In the genomic region with DNA sequence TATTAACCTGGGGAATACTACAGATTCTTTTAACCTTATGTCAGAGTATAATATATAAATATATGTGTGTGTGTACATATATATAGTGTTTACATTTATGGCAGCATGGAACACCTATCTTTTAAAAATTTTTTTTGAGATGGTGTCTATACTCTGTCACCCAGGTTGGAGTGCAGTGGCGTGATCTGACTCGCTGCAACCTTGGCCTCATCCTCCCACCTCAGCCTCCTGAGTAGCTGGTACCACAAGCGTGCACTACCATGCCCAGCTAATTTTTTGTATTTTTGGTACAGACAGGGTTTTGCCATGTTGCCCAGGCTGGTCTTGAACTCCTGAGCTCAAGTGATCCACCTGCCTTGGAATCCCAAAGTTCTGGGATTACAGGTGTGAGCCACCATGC, we compare ENCODE assay signal across 15 cellular contexts. TPM values are rescaled to one million over a fixed set of nuclear protein-coding genes. Genes with fewer than 3 reads are reported as not detected.
DNase-seq lines count a peak whose midpoint lies in the region; ATAC-seq and TF ChIP-seq lines count a peak whose summit lies in the region.
"Had no signal": no experiment of that assay in that cellular context is flagged by ENCODE, and none has a peak within 500 bp of the region (broad histone marks: within the 10 kb centered on the region; RNA-seq: fewer than 3 reads in every experiment).

No MANE protein-coding gene starts in this region.

- intact Hi-C loops in activated CD4-positive, alpha-beta T cell treated with anti-CD3 and anti-CD28 coated beads for 36 hours (cut with DNase I, micrococcal nuclease) = loop anchor here (5.0 kb wide), 4 partner anchors 195 to 425 kb away; partner anchors contain the start of gene MED12L (in 1 of the 2)
- intact Hi-C loops in sciatic nerve (cut with DNase I) = loop anchor here (10.0 kb wide), 2 partner anchors 143 to 423 kb away; no protein-coding TSS in a partner anchor
- intact Hi-C loops in vagina (cut with DNase I) = loop anchor here (5.0 kb wide), 2 partner anchors 40 to 145 kb away; partner anchors contain the start of gene SIAH2
- intact Hi-C loops in transverse colon (cut with DNase I; ENCODE audit: low total_unique reads) = loop anchor here (10.0 kb wide), 2 partner anchors 53 to 423 kb away; no protein-coding TSS in a partner anchor

- H3K27me3 ChIP-seq in vagina (no peaks in the 10 kb centered on the region), transverse colon (no peaks in the 10 kb centered on the region)

- in situ Hi-C loops in transverse colon (cut with MboI; ENCODE audit: low pct_ligation_motif_present in 1 of 4, low pct_unique_long_range_greater_than_20kb in 1 of 4, low sequenced_read_pairs in 3 of 4) = loop anchor here (5.0 to 25.0 kb wide), 4 partner anchors 63 to 185 kb away; partner anchors contain the start of genes EIF2A (in 1 of the 4) and SERP1 (in 1 of the 4)

- no peak overlapping the region for H3K27ac ChIP-seq in vagina
- no peak overlapping the region for H3K27ac ChIP-seq in transverse colon
- H3K27ac ChIP-seq: 22Rv1 had no signal

- H3K4me1 Mint-ChIP-seq in activated CD4-positive, alpha-beta T cell treated with anti-CD3 and anti-CD28 coated beads for 36 hours = peaks cover 29% of the 10 kb centered on the region
- H3K4me1 Mint-ChIP-seq: GM23338 had no signal

- POLR2A ChIA-PET in activated CD4-positive, alpha-beta T cell treated with anti-CD3 and anti-CD28 coated beads for 36 hours (lab: Charles Lee) = interaction anchor here (0.6 to 1.8 kb wide), 5 partner anchors 16 to 49 kb away, joined by 4 to 6 read pairs (median 5); partner anchors contain the start of gene SIAH2

- 92 to 100% methylated on average over 2 to 3 of the region's 3 CpGs for WGBS in transverse colon (ENCODE audit: low coverage in 1 of 2), 2 donors

- ATAC-seq in activated CD4-positive, alpha-beta T cell treated with anti-CD3 and anti-CD28 coated beads for 36 hours = peak; percentile 60
- ATAC-seq in sciatic nerve (peak; percentile 8), left lobe of liver (no peak)

- H3K36me3 Mint-ChIP-seq in activated CD4-positive, alpha-beta T cell treated with anti-CD3 and anti-CD28 coated beads for 36 hours (ENCODE audit: low read depth) = peaks cover under 1% of the 10 kb centered on the region
- H3K36me3 Mint-ChIP-seq: CD14-positive monocyte had no signal

- H3K9me3 Mint-ChIP-seq in activated CD4-positive, alpha-beta T cell treated with anti-CD3 and anti-CD28 coated beads for 36 hours (ENCODE audit: low read depth) = no peaks in the 10 kb centered on the region
- H3K9me3 Mint-ChIP-seq: CD8-positive, alpha-beta T cell; GM23338 had no signal

- H3K27me3 Mint-ChIP-seq in activated CD4-positive, alpha-beta T cell treated with anti-CD3 and anti-CD28 coated beads for 36 hours = no peaks in the 10 kb centered on the region

- no peak overlapping the region for H3K27ac Mint-ChIP-seq in activated CD4-positive, alpha-beta T cell treated with anti-CD3 and anti-CD28 coated beads for 36 hours
- H3K27ac Mint-ChIP-seq: CD14-positive monocyte; CD8-positive, alpha-beta T cell; GM23338 had no signal

- TF ChIP-seq POLR2A in vagina (IDR thresholded peaks at IDR 0.05) = no peak
- TF ChIP-seq POLR2A in transverse colon (IDR thresholded peaks at IDR 0.05) = no peak

- H3K4me1 ChIP-seq in vagina (peaks cover 17% of the 10 kb centered on the region), transverse colon (peaks cover 0 to 16% (median 7%) of the 10 kb centered on the region in 4 donors)

- no peaks in the 10 kb centered on the region for H3K36me3 ChIP-seq in vagina
- H3K36me3 ChIP-seq in transverse colon = no peaks in the 10 kb centered on the region

- H3K4me3 ChIP-seq in vagina = no peak overlapping the region
- no peak overlapping the region for H3K4me3 ChIP-seq in transverse colon
- H3K4me3 ChIP-seq: GM23338 had no signal

- DNase-seq in activated CD4-positive, alpha-beta T cell treated with anti-CD3 and anti-CD28 coated beads for 36 hours = peak; percentile 53
- DNase-seq in activated CD4-positive, alpha-beta T cell treated with anti-CD3 and anti-CD28 coated beads, Interleukin-2, amount 50 U/mL, for 1 hour = no peak
- peak; percentile 31 for DNase-seq in stimulated activated CD4-positive, alpha-beta T cell treated with anti-CD3 and anti-CD28 coated beads, Interleukin-15, amount 100 ng/mL, for 24 hours
- no peak for DNase-seq in stimulated activated CD4-positive, alpha-beta T cell treated with anti-CD3 and anti-CD28 coated beads, Interleukin-4, amount 100 ng/mL, for 24 hours
- DNase-seq in sciatic nerve (ENCODE audit: low spot score) (no peak), vagina (ENCODE audit: extremely low spot score in 2 of 2) (no peak), transverse colon (no peak), left lobe of liver (ENCODE audit: low spot score) (no peak)
- DNase-seq: Caco-2; CD8-positive, alpha-beta T cell; DND-41; GDM1 had no signal

- TF ChIP-seq EP300 in transverse colon (IDR thresholded peaks at IDR 0.05; ENCODE audit: low read depth) = no peak

- no peaks in the 10 kb centered on the region for H3K9me3 ChIP-seq in vagina
- no peaks in the 10 kb centered on the region for H3K9me3 ChIP-seq in transverse colon
- H3K9me3 ChIP-seq: Caco-2 had no signal

- no peak for TF ChIP-seq CTCF in vagina (IDR thresholded peaks at IDR 0.05)
- TF ChIP-seq CTCF in transverse colon (IDR thresholded peaks at IDR 0.05) = no peak

- H3K4me3 Mint-ChIP-seq in activated CD4-positive, alpha-beta T cell treated with anti-CD3 and anti-CD28 coated beads for 36 hours = no peak overlapping the region
- H3K4me3 Mint-ChIP-seq: CD14-positive monocyte; CD8-positive, alpha-beta T cell; GM23338 had no signal

- CTCF ChIA-PET in activated CD4-positive, alpha-beta T cell treated with anti-CD3 and anti-CD28 coated beads for 36 hours (lab: Charles Lee) = interaction anchor here (0.9 to 3.2 kb wide), 26 partner anchors 16 to 423 kb away, joined by 3 to 34 read pairs (median 6); partner anchors contain the start of genes ERICH6 and MED12L

RNA-seq across cellular contexts. Expression of gene ERICH6, which starts 18.5 kb away (rescaled TPM):
- total RNA-seq in activated CD4-positive, alpha-beta T cell treated with anti-CD3 and anti-CD28 coated beads for 36 hours = under 1 TPM in 1 of 2 experiments, not detected in 1; 0.58 TPM
- total RNA-seq in sciatic nerve = 0.49 TPM
- not detected for total RNA-seq in vagina
- not detected for total RNA-seq in transverse colon
- total RNA-seq in left lobe of liver = not detected
- total RNA-seq: Caco-2, GM23338 had no signal

RNA-seq across cellular contexts. Expression of gene SIAH2, which starts 40.7 kb away (rescaled TPM):
- 100 to 1,000 TPM in 1 of 2 experiments, 10 to 100 TPM in 1; 85.7 to 154 TPM for total RNA-seq in activated CD4-positive, alpha-beta T cell treated with anti-CD3 and anti-CD28 coated beads for 36 hours
- total RNA-seq in sciatic nerve (19.1 TPM), vagina (71.0 TPM), transverse colon (100 to 1,000 TPM in 1 of 4 donors, 10 to 100 TPM in 3; 24.8 to 102 (median 38.8) TPM), left lobe of liver (39.5 TPM)

Comparison
In these comparisons a context has a peak if more than half of its experiments do, and no peak if none do; other contexts are left out.
1. DNase-seq: peak in activated CD4-positive, alpha-beta T cell treated with anti-CD3 and anti-CD28 coated beads for 36 hours (single experiment) and stimulated activated CD4-positive, alpha-beta T cell treated with anti-CD3 and anti-CD28 coated beads, Interleukin-15, amount 100 ng/mL, for 24 hours (single experiment); none in activated CD4-positive, alpha-beta T cell treated with anti-CD3 and anti-CD28 coated beads, Interleukin-2, amount 50 U/mL, for 1 hour (single experiment), stimulated activated CD4-positive, alpha-beta T cell treated with anti-CD3 and anti-CD28 coated beads, Interleukin-4, amount 100 ng/mL, for 24 hours (single experiment), sciatic nerve (single experiment), vagina (0 of 2), transverse colon (single experiment) and left lobe of liver (single experiment).